ENCODE assay signal across 17 cellular contexts in genomic region chr4:99013402-99013843, GRCh38. TPM values are rescaled to one million over a fixed set of nuclear protein-coding genes. Genes with fewer than 3 reads are reported as not detected.
A peak's percentile ranks its signal among the peaks of the same experiment; 100 is the strongest.
DNase-seq lines count a peak whose midpoint lies in the region; ATAC-seq and TF ChIP-seq lines count a peak whose summit lies in the region.
"Had no signal": no experiment of that assay in that cellular context is flagged by ENCODE, and none has a peak within 500 bp of the region (broad histone marks: within the 10 kb centered on the region; RNA-seq: fewer than 3 reads in every experiment).

No MANE protein-coding gene starts in this region.

- H3K27me3 Mint-ChIP-seq in stimulated activated naive B cell treated with anti-CD40 and anti-IgM and Interleukin-4, amounts not matched to agents 10 μg/mL and 1 μg/mL and 100 μg/mL, for 72 hours: no peaks in the 10 kb centered on the region
- H3K27me3 Mint-ChIP-seq: progenitor cell of endocrine pancreas had no signal

- H3K27ac ChIP-seq in left lung (no peak overlapping the region), aorta (ENCODE audit: low read depth in 1 of 2, low read length in 2 of 2) (peak overlapping the region in 1 of 2 donors; percentile 43)

- peaks cover 25 to 41% of the 10 kb centered on the region in 2 donors for H3K36me3 Mint-ChIP-seq in stimulated activated naive B cell treated with anti-CD40 and anti-IgM and Interleukin-4, amounts not matched to agents 10 μg/mL and 1 μg/mL and 100 μg/mL, for 72 hours

- H3K36me3 ChIP-seq in left lung (no peaks in the 10 kb centered on the region), aorta (ENCODE audit: control insufficient read depth in 1 of 2, insufficient read depth in 2 of 2, low read length in 1 of 2) (no peaks in the 10 kb centered on the region)

- peaks cover 8 to 14% of the 10 kb centered on the region in 2 donors for H3K9me3 Mint-ChIP-seq in stimulated activated naive B cell treated with anti-CD40 and anti-IgM and Interleukin-4, amounts not matched to agents 10 μg/mL and 1 μg/mL and 100 μg/mL, for 72 hours

- peaks cover 0 to 11% of the 10 kb centered on the region in 2 donors for H3K9me3 ChIP-seq in left lung
- H3K9me3 ChIP-seq in aorta (ENCODE audit: control insufficient read depth, low read length): no peaks in the 10 kb centered on the region

- no peak overlapping the region for H3K4me3 ChIP-seq in fibroblast of the aortic adventitia (ENCODE audit: low read depth, low read length)
- H3K4me3 ChIP-seq in left lung: no peak overlapping the region
- H3K4me3 ChIP-seq in aorta (ENCODE audit: low read length in 2 of 2): no peak overlapping the region

- no peak for TF ChIP-seq CTCF in fibroblast of the aortic adventitia (IDR thresholded peaks at IDR 0.05; ENCODE audit: insufficient read depth, low read length)
- no peak for TF ChIP-seq CTCF in left lung (IDR thresholded peaks at IDR 0.05)

- H3K27me3 ChIP-seq in left lung (no peaks in the 10 kb centered on the region), aorta (ENCODE audit: control insufficient read depth in 1 of 2, insufficient read depth in 2 of 2, low read length in 1 of 2) (no peaks in the 10 kb centered on the region)

- intact Hi-C loops in Right ventricle myocardium inferior (cut with DNase I): loop anchor here (5.0 kb wide), 1 partner anchor 44 kb away; no protein-coding TSS in a partner anchor
- intact Hi-C loops in cardiac septum (cut with DNase I): no loop called here
- intact Hi-C loops in left lung (cut with DNase I): no loop called here
- intact Hi-C loops in aorta (cut with DNase I): no loop called here

- H3K27ac Mint-ChIP-seq in stimulated activated naive B cell treated with anti-CD40 and anti-IgM and Interleukin-4, amounts not matched to agents 10 μg/mL and 1 μg/mL and 100 μg/mL, for 72 hours: no peak overlapping the region
- H3K27ac Mint-ChIP-seq: activated T-helper 2 cell treated with anti-CD3 and anti-CD28 coated beads, Interferon-gamma antibody, Interleukin-2, Interleukin-4, amounts not matched to agents 10 μg/mL and 5 μg/mL and 100 μg/mL, durations not matched to agents 14 hours and 24 hours and 36 hours; CD14-positive monocyte had no signal

- WGBS in aorta, 2 donors: 7 to 17% methylated on average over 4 of the region's 4 CpGs

- ATAC-seq in Right ventricle myocardium inferior: peak; percentile 91
- peak; percentile 24 for ATAC-seq in left lung
- ATAC-seq in aorta (ENCODE audit: low FRiP score): peak; percentile 74
- no peak for ATAC-seq in stimulated activated naive B cell treated with anti-CD40 and anti-IgM and Interleukin-4, amounts not matched to agents 10 μg/mL and 1 μg/mL and 100 μg/mL, for 72 hours (replicated peaks)
- ATAC-seq: SK-N-SH treated with all-trans-retinoic acid at 6 μM for 48 hours had no signal

- DNase-seq in Right ventricle myocardium inferior (ENCODE audit: missing footprints) (no peak), cardiac septum (ENCODE audit: low spot score) (no peak), fibroblast of the aortic adventitia (ENCODE audit: low read depth) (peak; percentile 60), left lung (no peak), aorta (no peak), NCI-H187 (lab: John Stamatoyannopoulos, UW) (no peak), NCI-H146 treated with DMSO at 0.1 percent for 48 hours (lab: John Stamatoyannopoulos, UW; ENCODE audit: unreplicated experiment) (no peak)
- DNase-seq in stimulated activated naive B cell treated with anti-CD40 and anti-IgM and Interleukin-4, amounts not matched to agents 10 μg/mL and 1 μg/mL and 100 μg/mL, for 72 hours: no peak
- DNase-seq: 8988T; DMS79; NCI-H1436; stimulated activated CD4-positive, alpha-beta T cell treated with anti-CD3 and anti-CD28 coated beads, Interleukin-15, amount 100 ng/mL, for 24 hours; substantia nigra had no signal

- H3K4me1 Mint-ChIP-seq in stimulated activated naive B cell treated with anti-CD40 and anti-IgM and Interleukin-4, amounts not matched to agents 10 μg/mL and 1 μg/mL and 100 μg/mL, for 72 hours: peaks cover 22 to 38% of the 10 kb centered on the region in 2 donors

- H3K4me3 Mint-ChIP-seq in stimulated activated naive B cell treated with anti-CD40 and anti-IgM and Interleukin-4, amounts not matched to agents 10 μg/mL and 1 μg/mL and 100 μg/mL, for 72 hours: no peak overlapping the region
- H3K4me3 Mint-ChIP-seq: CD14-positive monocyte had no signal

- H3K4me1 ChIP-seq in left lung (no peaks in the 10 kb centered on the region), aorta (ENCODE audit: control insufficient read depth in 1 of 2, insufficient read depth in 2 of 2, low read length in 2 of 2) (peaks cover 2 to 4% of the 10 kb centered on the region in 2 donors)

RNA-seq across cellular contexts. Expression of gene METAP1, which starts 17.9 kb away (rescaled TPM):
- total RNA-seq in Right ventricle myocardium inferior (67.4 TPM), cardiac septum (56.2 TPM), fibroblast of the aortic adventitia (ENCODE audit: low replicate concordance) (57.5 and 64.6 TPM in 2 replicates), left lung (10 to 100 TPM; 31.5 to 42.8 TPM), aorta (10 to 100 TPM; 57.2 to 61.4 TPM)
- 10 to 100 TPM; 40.2 to 48.2 TPM for polyA plus RNA-seq in aorta

Comparison
In these comparisons a context has a peak if more than half of its experiments do, and no peak if none do; other contexts are left out.
1. ATAC-seq: peak in Right ventricle myocardium inferior (single experiment), left lung (single experiment) and aorta (single experiment); none in stimulated activated naive B cell treated with anti-CD40 and anti-IgM and Interleukin-4, amounts not matched to agents 10 μg/mL and 1 μg/mL and 100 μg/mL, for 72 hours (0 of 2).